In genomic region chr1:72207059-72207458, GRCh38 we compare ENCODE assay signal across 27 cellular contexts.
DNase-seq lines count a peak whose midpoint lies in the region; ATAC-seq, FAIRE-seq and TF ChIP-seq lines count a peak whose summit lies in the region.
"Had no signal": no experiment of that assay in that cellular context is flagged by ENCODE, and none has a peak within 500 bp of the region (broad histone marks: within the 10 kb centered on the region; RNA-seq: fewer than 3 reads in every experiment).

No MANE protein-coding gene starts in this region.

- H3K27me3 Mint-ChIP-seq in Calu3 (ENCODE audit: unreplicated experiment) (no peaks in the 10 kb centered on the region), WTC11 (ENCODE audit: low read depth) (no peaks in the 10 kb centered on the region)
- no peaks in the 10 kb centered on the region for H3K27me3 Mint-ChIP-seq in activated T-cell treated with anti-CD3 and anti-CD28 coated beads, Interleukin-2, amount 50 U/mL, for 24 hours
- H3K27me3 Mint-ChIP-seq: CD4-positive, alpha-beta memory T cell; CD4-positive, CD25-positive, alpha-beta regulatory T cell; CD8-positive, alpha-beta memory T cell had no signal

- H3K27ac Mint-ChIP-seq in Calu3 (ENCODE audit: unreplicated experiment) (peak overlapping the region; percentile 2), WTC11 (no peak overlapping the region)
- H3K27ac Mint-ChIP-seq in activated T-cell treated with anti-CD3 and anti-CD28 coated beads, Interleukin-2, amount 50 U/mL, for 24 hours: no peak overlapping the region
- H3K27ac Mint-ChIP-seq: CD14-positive monocyte; CD4-positive, alpha-beta memory T cell; CD4-positive, CD25-positive, alpha-beta regulatory T cell; CD8-positive, alpha-beta memory T cell had no signal

- no peaks in the 10 kb centered on the region for H3K9me3 ChIP-seq in MG63
- H3K9me3 ChIP-seq: BE2C, BLaER1 had no signal

- POLR2A ChIA-PET in WTC11 (lab: Charles Lee): no interaction called here

- BruUV-seq in Calu3 (replicated peaks; lab: Mats Ljungman, UMichigan): no TSS peak

- no peak for TF ChIP-seq CTCF in Calu3 (IDR thresholded peaks at IDR 0.05; ENCODE audit: unreplicated experiment)
- no peak for TF ChIP-seq CTCF in WTC11 (IDR thresholded peaks at IDR 0.05)

- H3K36me3 Mint-ChIP-seq in Calu3 (ENCODE audit: insufficient read depth, unreplicated experiment): no peaks in the 10 kb centered on the region
- no peaks in the 10 kb centered on the region for H3K36me3 Mint-ChIP-seq in WTC11
- H3K36me3 Mint-ChIP-seq in activated T-cell treated with anti-CD3 and anti-CD28 coated beads, Interleukin-2, amount 50 U/mL, for 24 hours (ENCODE audit: low read depth): no peaks in the 10 kb centered on the region
- H3K36me3 Mint-ChIP-seq: CD14-positive monocyte; CD4-positive, alpha-beta memory T cell; CD4-positive, CD25-positive, alpha-beta regulatory T cell; CD8-positive, alpha-beta memory T cell had no signal

- DNase-seq in Calu3: no peak
- DNase-seq in WTC11 (ENCODE audit: low spot score): no peak
- DNase-seq in frontal cortex (ENCODE audit: low spot score in 2 of 2): no peak
- DNase-seq in activated T-cell treated with anti-CD3 and anti-CD28 coated beads, Interleukin-2, amount 50 U/mL, for 24 hours: no peak
- no peak for DNase-seq in MG63
- DNase-seq: 8988T; ACHN; BE2C; C1 segment of cervical spinal cord; CD4-positive, alpha-beta memory T cell; CD4-positive, CD25-positive, alpha-beta regulatory T cell; CD8-positive, alpha-beta memory T cell; COR-L47; DMS 273 treated with DMSO at 0.1 percent for 48 hours; DMS153; DMS53; DMS79; DND-41; EL; GF-D8 had no signal

- H3K4me3 Mint-ChIP-seq in Calu3 (ENCODE audit: low read depth, unreplicated experiment): no peak overlapping the region
- H3K4me3 Mint-ChIP-seq in WTC11: no peak overlapping the region
- H3K4me3 Mint-ChIP-seq in activated T-cell treated with anti-CD3 and anti-CD28 coated beads, Interleukin-2, amount 50 U/mL, for 24 hours: no peak overlapping the region
- H3K4me3 Mint-ChIP-seq: CD14-positive monocyte; CD4-positive, alpha-beta memory T cell; CD4-positive, CD25-positive, alpha-beta regulatory T cell; CD8-positive, alpha-beta memory T cell had no signal

- peak; percentile 8 for FAIRE-seq in frontal cortex (lab: Jason Lieb, UNC)
- FAIRE-seq: A204.1, GM12891, GM19239 had no signal

- H3K4me3 ChIP-seq in MG63: no peak overlapping the region
- H3K4me3 ChIP-seq: BLaER1 had no signal

- no peaks in the 10 kb centered on the region for H3K27me3 ChIP-seq in MG63
- H3K27me3 ChIP-seq: BE2C, BLaER1 had no signal

- no peaks in the 10 kb centered on the region for H3K9me3 Mint-ChIP-seq in Calu3 (ENCODE audit: low read depth, unreplicated experiment)
- no peaks in the 10 kb centered on the region for H3K9me3 Mint-ChIP-seq in WTC11
- H3K9me3 Mint-ChIP-seq in activated T-cell treated with anti-CD3 and anti-CD28 coated beads, Interleukin-2, amount 50 U/mL, for 24 hours: peaks cover 2% of the 10 kb centered on the region

- no peaks in the 10 kb centered on the region for H3K36me3 ChIP-seq in MG63
- H3K36me3 ChIP-seq: BE2C, BLaER1 had no signal

- intact Hi-C loops in Calu3 (cut with micrococcal nuclease; ENCODE audit: unreplicated experiment): no loop called here

- no peak for ATAC-seq in WTC11
- ATAC-seq in GM19035 (IDR thresholded peaks at IDR 0.05; ENCODE audit: unreplicated experiment): no peak
- ATAC-seq in HG02763 (IDR thresholded peaks at IDR 0.05; ENCODE audit: unreplicated experiment): no peak

- peaks cover 12% of the 10 kb centered on the region for H3K4me1 Mint-ChIP-seq in Calu3 (ENCODE audit: low read depth, unreplicated experiment)
- no peaks in the 10 kb centered on the region for H3K4me1 Mint-ChIP-seq in WTC11
- no peaks in the 10 kb centered on the region for H3K4me1 Mint-ChIP-seq in activated T-cell treated with anti-CD3 and anti-CD28 coated beads, Interleukin-2, amount 50 U/mL, for 24 hours (ENCODE audit: low read depth)
- H3K4me1 Mint-ChIP-seq: CD14-positive monocyte; CD4-positive, alpha-beta memory T cell; CD4-positive, CD25-positive, alpha-beta regulatory T cell; CD8-positive, alpha-beta memory T cell had no signal

- CTCF ChIA-PET in Calu3 (lab: Charles Lee): no interaction called here
- CTCF ChIA-PET in WTC11 (lab: Charles Lee): no interaction called here

TF ChIP-seq in WTC11, 78 proteins besides CTCF, POLR2A, EP300 and RAD21:
- no peak for TF ChIP-seq ZNF671 (CRISPR knock-in tag; IDR thresholded peaks at IDR 0.05)
- peak; percentile 59; the same call in 1 of the 2 replicates for TF ChIP-seq RORB (CRISPR knock-in tag; IDR thresholded peaks at IDR 0.05)
